Comparison of ENCODE assay signal across 18 cellular contexts in genomic region chr6:126873351-126873750, GRCh38.
DNase-seq lines count a peak whose midpoint lies in the region; ATAC-seq, FAIRE-seq and TF ChIP-seq lines count a peak whose summit lies in the region.
"Had no signal": no experiment of that assay in that cellular context is flagged by ENCODE, and none has a peak within 500 bp of the region (broad histone marks: within the 10 kb centered on the region; RNA-seq: fewer than 3 reads in every experiment).

No MANE protein-coding gene starts in this region.

- H3K4me3 ChIP-seq in endothelial cell of umbilical vein (replicated peaks in 1 of 3; ENCODE audit: insufficient read depth in 1 of 3, low read depth in 1 of 3, low read length in 3 of 3) (no peak overlapping the region), foreskin fibroblast (ENCODE audit: low read depth in 1 of 2, low read length in 2 of 2) (no peak overlapping the region)

- FAIRE-seq in endothelial cell of umbilical vein (lab: Jason Lieb, UNC) = peak; percentile 78
- FAIRE-seq: H54 had no signal

- H3K9me3 ChIP-seq in endothelial cell of umbilical vein (replicated peaks; ENCODE audit: control insufficient read depth, insufficient read depth, low read length) = no peaks in the 10 kb centered on the region
- H3K9me3 ChIP-seq: Caco-2 had no signal

- H3K9ac ChIP-seq in endothelial cell of umbilical vein (replicated peaks; ENCODE audit: extremely low read depth, insufficient read depth, low read length) = no peak overlapping the region
- H3K9ac ChIP-seq: KMS-11 had no signal

- H3K36me3 ChIP-seq in endothelial cell of umbilical vein (ENCODE audit: control insufficient read depth in 2 of 2, extremely low read depth in 1 of 2, insufficient read depth in 2 of 2, low read length in 2 of 2) = no peaks in the 10 kb centered on the region

- intact Hi-C loops in endothelial cell of umbilical vein (cut with micrococcal nuclease) = loop anchor here (2.0 to 5.0 kb wide), 2 partner anchors 15 to 44 kb away; no protein-coding TSS in a partner anchor

- DNase-seq in DMS53 (lab: John Stamatoyannopoulos, UW) (peak; percentile 7), DMS53 treated with DMSO at 0.1 percent for 48 hours (lab: John Stamatoyannopoulos, UW; ENCODE audit: unreplicated experiment) (no peak), endothelial cell of umbilical vein (ENCODE audit: low read depth, low spot score) (peak; percentile 47), foreskin fibroblast (peak; percentile 11 to 64), smooth muscle cell of the brain vasculature (ENCODE audit: low read depth, low spot score) (peak; percentile 54), occipital lobe (lab: John Stamatoyannopoulos, UW) (no peak)
- no peak for DNase-seq in stimulated activated CD4-positive, alpha-beta T cell treated with anti-CD3 and anti-CD28 coated beads, Interleukin-4, amount 100 ng/mL, for 1 hour
- DNase-seq: Caco-2, DMS153, NCI-H1417 treated with DMSO at 0.1 percent for 48 hours, NCI-H187 treated with DMSO at 0.1 percent for 48 hours, NCI-H345, NCI-H524 treated with DMSO at 0.1 percent for 48 hours, SHP77 had no signal

- no peak overlapping the region for H3K4me2 ChIP-seq in endothelial cell of umbilical vein (ENCODE audit: insufficient read depth, low read length)
- H3K4me2 ChIP-seq: KMS-11 had no signal

- TF ChIP-seq POLR2A in endothelial cell of umbilical vein (IDR thresholded peaks at IDR 0.05; ENCODE audit: low read depth, low read length) = no peak

- dilution Hi-C loops in endothelial cell of umbilical vein (cut with MboI; ENCODE audit: extremely low pct_ligation_motif_present, low sequenced_read_pairs) = no loop called here

- no peak overlapping the region for H2AFZ ChIP-seq in endothelial cell of umbilical vein (ENCODE audit: low read depth, low read length)

- no TSS peak for BruUV-seq in endothelial cell of umbilical vein (replicated peaks; lab: Mats Ljungman, UMichigan)

- TF ChIP-seq CTCF in endothelial cell of umbilical vein (IDR thresholded peaks at IDR 0.05; ENCODE audit: extremely low read depth in 1 of 2, insufficient read depth in 1 of 2, low read depth in 1 of 2, low read length in 2 of 2) = no peak
- TF ChIP-seq CTCF in foreskin fibroblast (IDR thresholded peaks at IDR 0.05; ENCODE audit: low read depth, low read length) = no peak

- no peaks in the 10 kb centered on the region for H3K79me2 ChIP-seq in endothelial cell of umbilical vein (ENCODE audit: control insufficient read depth, insufficient read depth, low read length)

- H3K9me1 ChIP-seq in endothelial cell of umbilical vein (replicated peaks; ENCODE audit: control insufficient read depth, extremely low read depth, insufficient read depth, low read length) = no peaks in the 10 kb centered on the region

- H4K20me1 ChIP-seq in endothelial cell of umbilical vein (replicated peaks; ENCODE audit: control insufficient read depth, extremely low read depth, insufficient read depth, low read length) = no peaks in the 10 kb centered on the region

- CTCF ChIA-PET in endothelial cell of umbilical vein (lab: Charles Lee) = interaction anchor here (1.5 kb wide), 1 partner anchor 24 kb away, joined by 4 read pairs; no protein-coding TSS in a partner anchor

- no peak overlapping the region for H3K27ac ChIP-seq in endothelial cell of umbilical vein (ENCODE audit: insufficient read depth, low read depth, low read length)
- H3K27ac ChIP-seq: 22Rv1, KMS-11 had no signal

- POLR2A ChIA-PET in endothelial cell of umbilical vein (lab: Charles Lee) = no interaction called here

- no peak for ATAC-seq in GM21381 (IDR thresholded peaks at IDR 0.05; ENCODE audit: unreplicated experiment)

- H3K27me3 ChIP-seq in endothelial cell of umbilical vein (ENCODE audit: control insufficient read depth in 2 of 2, insufficient read depth in 2 of 2, low read length in 2 of 2) = no peaks in the 10 kb centered on the region

- peaks cover 14% of the 10 kb centered on the region for H3K4me1 ChIP-seq in endothelial cell of umbilical vein (ENCODE audit: control insufficient read depth, extremely low read depth, insufficient read depth, low read length)
- H3K4me1 ChIP-seq: Caco-2 had no signal

TF ChIP-seq in endothelial cell of umbilical vein, 7 proteins besides CTCF, POLR2A, EP300 and RAD21:
- TF ChIP-seq POLR2AphosphoS5 (IDR thresholded peaks at IDR 0.05; ENCODE audit: insufficient read depth, low read depth, low read length) = no peak
- no peak for TF ChIP-seq EZH2 (IDR thresholded peaks at IDR 0.05; ENCODE audit: borderline replicate concordance, low read depth, low read length, severe bottlenecking)
- no peak for TF ChIP-seq GATA2 (IDR thresholded peaks at IDR 0.05; ENCODE audit: insufficient read depth, insufficient read length, low read depth, low read length)
- no peak for TF ChIP-seq MYC (IDR thresholded peaks at IDR 0.05; ENCODE audit: low read depth, low read length)
- TF ChIP-seq JUN (IDR thresholded peaks at IDR 0.05; ENCODE audit: borderline replicate concordance, insufficient read depth, insufficient read length, low read depth) = no peak
TF ChIP-seq in endothelial cell of umbilical vein: peak in this region for 0.

Comparison
In these comparisons a context has a peak if more than half of its experiments do, and no peak if none do; other contexts are left out.
1. DNase-seq: peak in DMS53 (single experiment), endothelial cell of umbilical vein (single experiment), foreskin fibroblast (2 of 2) and smooth muscle cell of the brain vasculature (single experiment); none in DMS53 treated with DMSO at 0.1 percent for 48 hours (single experiment), occipital lobe (single experiment) and stimulated activated CD4-positive, alpha-beta T cell treated with anti-CD3 and anti-CD28 coated beads, Interleukin-4, amount 100 ng/mL, for 1 hour (single experiment).